Comparison of ENCODE assay signal across 10 cellular contexts in genomic region chr1:203536981-203537455, GRCh38. TPM values are rescaled to one million over a fixed set of nuclear protein-coding genes. Genes with fewer than 3 reads are reported as not detected.
DNase-seq lines count a peak whose midpoint lies in the region; ATAC-seq, FAIRE-seq and TF ChIP-seq lines count a peak whose summit lies in the region.
"Had no signal": no experiment of that assay in that cellular context is flagged by ENCODE, and none has a peak within 500 bp of the region (broad histone marks: within the 10 kb centered on the region; RNA-seq: fewer than 3 reads in every experiment).

No MANE protein-coding gene starts in this region.

- H2AFZ ChIP-seq in K562 (ENCODE audit: low read depth, low read length) (no peak overlapping the region), HepG2 (ENCODE audit: low read length) (no peak overlapping the region)

- intact Hi-C loops in Right ventricle myocardium inferior (cut with DNase I) = no loop called here
- intact Hi-C loops in cardiac septum (cut with DNase I) = no loop called here
- intact Hi-C loops in K562 (cut with micrococcal nuclease) = no loop called here
- intact Hi-C loops in HepG2 (cut with micrococcal nuclease; ENCODE audit: unreplicated experiment) = no loop called here

- FAIRE-seq in K562 (lab: Jason Lieb, UNC) (no peak), HepG2 (lab: Jason Lieb, UNC) (no peak)
- FAIRE-seq: urothelium cell line had no signal

- TF ChIP-seq RAD21 in K562 (CRISPR knock-in tag; conservative IDR thresholded peaks at IDR 0.05 in 1 of 2, IDR thresholded peaks at IDR 0.05 in 1 of 2) = no peak
- TF ChIP-seq RAD21 in HepG2 (CRISPR knock-in tag; IDR thresholded peaks at IDR 0.05) = no peak

- in situ Hi-C loops in K562 (cut with MboI) (no loop called here), HepG2 (cut with HindIII; ENCODE audit: extremely low pct_ligation_motif_present, low pct_unique_long_range_greater_than_20kb) (no loop called here)

- TF ChIP-seq POLR2A in K562 (conservative IDR thresholded peaks at IDR 0.05) (no peak), HepG2 (IDR thresholded peaks at IDR 0.05; ENCODE audit: insufficient read depth in 1 of 2, low read depth in 2 of 2, low read length in 2 of 2) (no peak)

- H3K9me1 ChIP-seq in K562 (ENCODE audit: control insufficient read depth, insufficient read depth, low read length) = no peaks in the 10 kb centered on the region

- ATAC-seq in Right ventricle myocardium inferior (peak; percentile 18), K562 (no peak), HepG2 (peak; percentile 59), HG03378 (IDR thresholded peaks at IDR 0.05; ENCODE audit: unreplicated experiment) (no peak), GM21526 (IDR thresholded peaks at IDR 0.05; ENCODE audit: low FRiP score, unreplicated experiment) (no peak)

- CTCF ChIA-PET in K562 (lab: Yijun Ruan, JAX; ENCODE audit: low intra/inter-chr PET ratio) = no interaction called here
- CTCF ChIA-PET in HepG2 (lab: Yijun Ruan, JAX; ENCODE audit: low intra/inter-chr PET ratio, low total read pairs) = no interaction called here

- H3K4me1 ChIP-seq in K562 (replicated peaks in 1 of 2; ENCODE audit: control insufficient read depth in 2 of 2, insufficient read depth in 2 of 2, low read length in 2 of 2) = no peaks in the 10 kb centered on the region
- peaks cover 27% of the 10 kb centered on the region for H3K4me1 ChIP-seq in HepG2 (ENCODE audit: insufficient read depth, low read length)

- WGBS in K562 (ENCODE audit: insufficient coverage, low coverage, missing lambda C conversion rate) = 0% methylated on average over 3 of the region's 3 CpGs
- 0% methylated on average over 3 of the region's 3 CpGs for WGBS in HepG2 (ENCODE audit: low lambda C conversion rate)

- H3K4me2 ChIP-seq in K562 (ENCODE audit: insufficient read depth, low read length) (no peak overlapping the region), HepG2 (ENCODE audit: low read depth, low read length) (no peak overlapping the region)

- DNase-seq in Right ventricle myocardium inferior (ENCODE audit: missing footprints) (no peak), cardiac septum (ENCODE audit: low spot score) (no peak), K562 (ENCODE audit: extremely low read depth in 1 of 4, low spot score in 3 of 4) (no peak), HepG2 (ENCODE audit: low spot score) (peak; percentile 58), ureter (ENCODE audit: low spot score) (peak; percentile 68), NCI-H1694 treated with DMSO at 0.1 percent for 48 hours (lab: John Stamatoyannopoulos, UW) (no peak)
- DNase-seq: foreskin melanocyte had no signal

- no peaks in the 10 kb centered on the region for H3K36me3 ChIP-seq in K562 (ENCODE audit: control insufficient read depth, insufficient read depth, low read length)
- H3K36me3 ChIP-seq in HepG2 (replicated peaks in 1 of 2; ENCODE audit: control insufficient read depth in 1 of 2, insufficient read depth in 2 of 2, low read length in 2 of 2) = no peaks in the 10 kb centered on the region

- peaks cover 28 to 34% of the 10 kb centered on the region in 2 experiments for H3K27me3 ChIP-seq in K562 (ENCODE audit: control insufficient read depth in 2 of 2, insufficient read depth in 2 of 2, low read length in 2 of 2)
- H3K27me3 ChIP-seq in HepG2 (ENCODE audit: control insufficient read depth in 1 of 2, insufficient read depth in 2 of 2, low read length in 2 of 2) = no peaks in the 10 kb centered on the region

- TF ChIP-seq CTCF in K562 (IDR thresholded peaks at IDR 0.05 in 2 of 3, conservative IDR thresholded peaks at IDR 0.05 in 1 of 3; ENCODE audit: insufficient read depth in 2 of 3, low read depth in 1 of 3, low read length in 3 of 3) (no peak), HepG2 (CRISPR knock-in tag; IDR thresholded peaks at IDR 0.05) (no peak)

- H3K9me3 ChIP-seq in K562 (replicated peaks; ENCODE audit: control insufficient read depth, insufficient read depth, low read depth, low read length) = no peaks in the 10 kb centered on the region
- H3K9me3 ChIP-seq in HepG2 (ENCODE audit: low read length) = no peaks in the 10 kb centered on the region

- TF ChIP-seq EP300 in K562 (IDR thresholded peaks at IDR 0.05; ENCODE audit: low read length) (no peak), HepG2 (IDR thresholded peaks at IDR 0.05; ENCODE audit: low read depth in 2 of 2, low read length in 2 of 2) (peak in 1 of 2 experiments; percentile 44; a peak in 1 of 4 replicates), HepG2 (CRISPR knock-in tag; IDR thresholded peaks at IDR 0.05; ENCODE audit: borderline replicate concordance) (no peak)

- H3K9ac ChIP-seq in K562 (ENCODE audit: insufficient read depth in 1 of 2, low read depth in 2 of 2, low read length in 2 of 2) (no peak overlapping the region), HepG2 (ENCODE audit: insufficient read depth, low read depth, low read length) (no peak overlapping the region)

- H3K4me3 ChIP-seq in K562 (no peak overlapping the region), HepG2 (replicated peaks in 1 of 3; ENCODE audit: insufficient read depth in 1 of 3, low read depth in 2 of 3, low read length in 3 of 3) (no peak overlapping the region)

- H3K79me2 ChIP-seq in K562 (ENCODE audit: control insufficient read depth, insufficient read depth, low read length) (no peaks in the 10 kb centered on the region), HepG2 (ENCODE audit: insufficient read depth, low read length) (no peaks in the 10 kb centered on the region)

- H3K27ac ChIP-seq in K562 (ENCODE audit: extremely low read depth, low read depth, low read length) = no peak overlapping the region
- no peak overlapping the region for H3K27ac ChIP-seq in HepG2 (ENCODE audit: extremely low read length, insufficient read depth, low read length)

- no peaks in the 10 kb centered on the region for H4K20me1 ChIP-seq in K562 (replicated peaks; ENCODE audit: control insufficient read depth, insufficient read depth, low read length)
- no peaks in the 10 kb centered on the region for H4K20me1 ChIP-seq in HepG2 (ENCODE audit: insufficient read depth, low read length)

- BruUV-seq in K562 (replicated peaks; lab: Mats Ljungman, UMichigan) = no TSS peak
- no TSS peak for BruUV-seq in HepG2 (replicated peaks; lab: Mats Ljungman, UMichigan)

- POLR2A ChIA-PET in K562 (lab: Yijun Ruan, JAX) (interaction anchor here (1.6 kb wide), 1 partner anchor 12 kb away, joined by 6 read pairs; no protein-coding TSS in a partner anchor), HepG2 (lab: Yijun Ruan, JAX) (no interaction called here)

TF ChIP-seq in K562, 482 proteins besides CTCF, POLR2A, EP300 and RAD21 (continues in another document):
- TF ChIP-seq MAX (CRISPR knock-in tag; IDR thresholded peaks at IDR 0.05) (no peak), CEBPB (tag; IDR thresholded peaks at IDR 0.05) (peak; percentile 92)

TF ChIP-seq in HepG2, 621 proteins besides CTCF, POLR2A, EP300 and RAD21 (continues in another document):
- no peak for TF ChIP-seq NAIF1 (CRISPR knock-in tag; IDR thresholded peaks at IDR 0.05; ENCODE audit: borderline replicate concordance)
- TF ChIP-seq ZFP36L1 (CRISPR knock-in tag; IDR thresholded peaks at IDR 0.05) = no peak
- TF ChIP-seq ARNT (IDR thresholded peaks at IDR 0.05) = no peak
- TF ChIP-seq THAP11 (CRISPR knock-in tag; IDR thresholded peaks at IDR 0.05) = peak; percentile 47; the same call in 1 of the 2 replicates
- peak; percentile 85 for TF ChIP-seq FOSL2 (CRISPR knock-in tag; IDR thresholded peaks at IDR 0.05)
- TF ChIP-seq ZSCAN12 (CRISPR knock-in tag; IDR thresholded peaks at IDR 0.05) = no peak
- TF ChIP-seq ELF1 (CRISPR knock-in tag; IDR thresholded peaks at IDR 0.05) = no peak

RNA-seq across cellular contexts. Expression of gene OPTC, which starts 43.1 kb away (rescaled TPM):
- not detected for total RNA-seq in Right ventricle myocardium inferior
- not detected for total RNA-seq in cardiac septum
- not detected in 2 replicates for total RNA-seq in K562 (2011; cell fraction: chromatin; rRNA removed; ENCODE audit: low replicate concordance)
- total RNA-seq in K562 (2011; cell fraction: nucleolus; rRNA removed) = not detected in 2 replicates
- total RNA-seq in K562 (2011; cell fraction: nucleoplasm; rRNA removed) = not detected in 2 replicates
- not detected in 2 replicates for total RNA-seq in K562 (2014; rRNA removed)
- total RNA-seq in K562 (2014; rRNA removed; fragmentation: Illumina TruSeq; extraction: Trizol) = not detected in 2 replicates
- not detected in 2 replicates for total RNA-seq in K562 (2015; rRNA removed; fragmentation: Illumina TruSeq; extraction: Trizol)
- total RNA-seq in K562 (2021) = not detected in 2 replicates
- not detected in 2 replicates for polyA plus RNA-seq in K562 (2011; rRNA removed)
- polyA plus RNA-seq in K562 (2011; cell fraction: cytosol; rRNA removed) = not detected in 2 replicates
- polyA plus RNA-seq in K562 (2011; cell fraction: nucleus; rRNA removed) = not detected in 2 replicates
- not detected in 2 replicates for polyA plus RNA-seq in K562 (2012)
- not detected in 2 replicates for polyA plus RNA-seq in K562 (2014; fragmentation: Illumina TruSeq; extraction: Trizol)
- not detected for polyA plus RNA-seq in K562 (2014; fragmentation: Nextera tagmentation; extraction: Ambion mirVana)
- not detected in 2 replicates for polyA plus RNA-seq in K562 (2014; rRNA removed)
- polyA minus RNA-seq in K562 (2011; rRNA and poly(A)+ RNA removed) = not detected in 2 replicates
- not detected in 2 replicates for polyA minus RNA-seq in K562 (2011; cell fraction: cytosol; rRNA and poly(A)+ RNA removed)
- polyA minus RNA-seq in K562 (2011; cell fraction: nucleus; rRNA and poly(A)+ RNA removed) = not detected in 2 replicates
- total RNA-seq in HepG2 (2016; rRNA removed; fragmentation: Illumina TruSeq; extraction: Trizol) = not detected in 2 replicates
- total RNA-seq in HepG2 (2016; cell fraction: cytosol; rRNA removed; fragmentation: Illumina TruSeq; extraction: Trizol; ENCODE audit: low read depth) = not detected in 2 replicates
- not detected in 2 replicates for total RNA-seq in HepG2 (2016; cell fraction: insoluble cytoplasmic fraction; rRNA removed; fragmentation: Illumina TruSeq; extraction: Trizol)
- not detected in 2 replicates for total RNA-seq in HepG2 (2016; cell fraction: membrane; rRNA removed; fragmentation: Illumina TruSeq; extraction: Trizol)
- not detected in 2 replicates for total RNA-seq in HepG2 (2016; cell fraction: nucleus; rRNA removed; fragmentation: Illumina TruSeq; extraction: Trizol)
- not detected in 2 replicates for polyA plus RNA-seq in HepG2 (2011; rRNA removed)
- not detected in 2 replicates for polyA plus RNA-seq in HepG2 (2011; cell fraction: cytosol; rRNA removed)
- not detected in 2 replicates for polyA plus RNA-seq in HepG2 (2011; cell fraction: nucleus; rRNA removed)
- not detected in 2 replicates for polyA plus RNA-seq in HepG2 (2012)
- not detected in 2 replicates for polyA plus RNA-seq in HepG2 (2016; cell fraction: cytosol; fragmentation: Illumina TruSeq; extraction: Trizol; ENCODE audit: low read depth)
- polyA plus RNA-seq in HepG2 (2016; cell fraction: insoluble cytoplasmic fraction; fragmentation: Illumina TruSeq; extraction: Trizol; ENCODE audit: low read depth) = not detected in 2 replicates
- not detected in 2 replicates for polyA plus RNA-seq in HepG2 (2016; cell fraction: membrane; fragmentation: Illumina TruSeq; extraction: Trizol; ENCODE audit: low read depth)
- polyA plus RNA-seq in HepG2 (2016; cell fraction: nucleus; fragmentation: Illumina TruSeq; extraction: Trizol; ENCODE audit: insufficient read depth, low read depth) = not detected in 2 replicates
- polyA minus RNA-seq in HepG2 (2011; rRNA and poly(A)+ RNA removed; ENCODE audit: low replicate concordance) = not detected in 2 replicates
- polyA minus RNA-seq in HepG2 (2011; cell fraction: cytosol; rRNA and poly(A)+ RNA removed) = not detected in 2 replicates
- polyA minus RNA-seq in HepG2 (2011; cell fraction: nucleus; rRNA and poly(A)+ RNA removed) = not detected in 2 replicates
- not detected for total RNA-seq in ureter

Comparison
In these comparisons a context has a peak if more than half of its experiments do, and no peak if none do; other contexts are left out.
1. ATAC-seq: peak in Right ventricle myocardium inferior (single experiment) and HepG2 (single experiment); none in K562 (single experiment), HG03378 (single experiment) and GM21526 (single experiment).
2. DNase-seq: peak in HepG2 (single experiment) and ureter (single experiment); none in Right ventricle myocardium inferior (single experiment), cardiac septum (single experiment), K562 (0 of 4) and NCI-H1694 treated with DMSO at 0.1 percent for 48 hours (single experiment).